Comparison of ENCODE assay signal across 1 cellular context in the genomic region with DNA sequence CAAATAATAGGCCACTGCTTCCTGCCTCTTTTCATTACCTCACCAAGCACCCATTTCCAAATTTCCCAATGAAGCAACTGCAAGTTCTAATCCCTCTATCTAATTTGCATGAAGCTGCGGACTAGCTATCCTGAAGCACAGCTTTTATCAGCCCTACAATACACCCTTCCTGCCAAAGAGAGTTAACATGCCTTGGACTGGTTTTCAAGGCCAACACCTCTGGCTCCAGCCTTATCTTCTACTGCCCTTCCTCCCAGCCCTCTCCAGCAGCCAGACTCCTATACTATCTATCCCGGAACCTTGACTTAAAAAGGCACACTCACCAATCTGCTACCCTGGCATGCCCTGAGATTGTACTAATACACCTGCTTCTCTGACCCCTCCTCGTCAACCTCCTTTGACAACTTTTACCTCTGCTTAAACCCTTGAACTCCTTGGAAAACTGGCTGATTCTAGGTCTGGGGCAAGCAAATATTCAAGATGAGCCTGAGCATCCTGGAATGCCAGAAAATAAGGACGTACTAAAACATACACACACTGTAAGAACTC.
TF ChIP-seq lines count a peak whose summit lies in the region.

No MANE protein-coding gene starts in this region.

TF ChIP-seq in GM23338, 12 proteins besides CTCF, POLR2A, EP300 and RAD21 (continued from another document):
- TF ChIP-seq, protein P1, sequence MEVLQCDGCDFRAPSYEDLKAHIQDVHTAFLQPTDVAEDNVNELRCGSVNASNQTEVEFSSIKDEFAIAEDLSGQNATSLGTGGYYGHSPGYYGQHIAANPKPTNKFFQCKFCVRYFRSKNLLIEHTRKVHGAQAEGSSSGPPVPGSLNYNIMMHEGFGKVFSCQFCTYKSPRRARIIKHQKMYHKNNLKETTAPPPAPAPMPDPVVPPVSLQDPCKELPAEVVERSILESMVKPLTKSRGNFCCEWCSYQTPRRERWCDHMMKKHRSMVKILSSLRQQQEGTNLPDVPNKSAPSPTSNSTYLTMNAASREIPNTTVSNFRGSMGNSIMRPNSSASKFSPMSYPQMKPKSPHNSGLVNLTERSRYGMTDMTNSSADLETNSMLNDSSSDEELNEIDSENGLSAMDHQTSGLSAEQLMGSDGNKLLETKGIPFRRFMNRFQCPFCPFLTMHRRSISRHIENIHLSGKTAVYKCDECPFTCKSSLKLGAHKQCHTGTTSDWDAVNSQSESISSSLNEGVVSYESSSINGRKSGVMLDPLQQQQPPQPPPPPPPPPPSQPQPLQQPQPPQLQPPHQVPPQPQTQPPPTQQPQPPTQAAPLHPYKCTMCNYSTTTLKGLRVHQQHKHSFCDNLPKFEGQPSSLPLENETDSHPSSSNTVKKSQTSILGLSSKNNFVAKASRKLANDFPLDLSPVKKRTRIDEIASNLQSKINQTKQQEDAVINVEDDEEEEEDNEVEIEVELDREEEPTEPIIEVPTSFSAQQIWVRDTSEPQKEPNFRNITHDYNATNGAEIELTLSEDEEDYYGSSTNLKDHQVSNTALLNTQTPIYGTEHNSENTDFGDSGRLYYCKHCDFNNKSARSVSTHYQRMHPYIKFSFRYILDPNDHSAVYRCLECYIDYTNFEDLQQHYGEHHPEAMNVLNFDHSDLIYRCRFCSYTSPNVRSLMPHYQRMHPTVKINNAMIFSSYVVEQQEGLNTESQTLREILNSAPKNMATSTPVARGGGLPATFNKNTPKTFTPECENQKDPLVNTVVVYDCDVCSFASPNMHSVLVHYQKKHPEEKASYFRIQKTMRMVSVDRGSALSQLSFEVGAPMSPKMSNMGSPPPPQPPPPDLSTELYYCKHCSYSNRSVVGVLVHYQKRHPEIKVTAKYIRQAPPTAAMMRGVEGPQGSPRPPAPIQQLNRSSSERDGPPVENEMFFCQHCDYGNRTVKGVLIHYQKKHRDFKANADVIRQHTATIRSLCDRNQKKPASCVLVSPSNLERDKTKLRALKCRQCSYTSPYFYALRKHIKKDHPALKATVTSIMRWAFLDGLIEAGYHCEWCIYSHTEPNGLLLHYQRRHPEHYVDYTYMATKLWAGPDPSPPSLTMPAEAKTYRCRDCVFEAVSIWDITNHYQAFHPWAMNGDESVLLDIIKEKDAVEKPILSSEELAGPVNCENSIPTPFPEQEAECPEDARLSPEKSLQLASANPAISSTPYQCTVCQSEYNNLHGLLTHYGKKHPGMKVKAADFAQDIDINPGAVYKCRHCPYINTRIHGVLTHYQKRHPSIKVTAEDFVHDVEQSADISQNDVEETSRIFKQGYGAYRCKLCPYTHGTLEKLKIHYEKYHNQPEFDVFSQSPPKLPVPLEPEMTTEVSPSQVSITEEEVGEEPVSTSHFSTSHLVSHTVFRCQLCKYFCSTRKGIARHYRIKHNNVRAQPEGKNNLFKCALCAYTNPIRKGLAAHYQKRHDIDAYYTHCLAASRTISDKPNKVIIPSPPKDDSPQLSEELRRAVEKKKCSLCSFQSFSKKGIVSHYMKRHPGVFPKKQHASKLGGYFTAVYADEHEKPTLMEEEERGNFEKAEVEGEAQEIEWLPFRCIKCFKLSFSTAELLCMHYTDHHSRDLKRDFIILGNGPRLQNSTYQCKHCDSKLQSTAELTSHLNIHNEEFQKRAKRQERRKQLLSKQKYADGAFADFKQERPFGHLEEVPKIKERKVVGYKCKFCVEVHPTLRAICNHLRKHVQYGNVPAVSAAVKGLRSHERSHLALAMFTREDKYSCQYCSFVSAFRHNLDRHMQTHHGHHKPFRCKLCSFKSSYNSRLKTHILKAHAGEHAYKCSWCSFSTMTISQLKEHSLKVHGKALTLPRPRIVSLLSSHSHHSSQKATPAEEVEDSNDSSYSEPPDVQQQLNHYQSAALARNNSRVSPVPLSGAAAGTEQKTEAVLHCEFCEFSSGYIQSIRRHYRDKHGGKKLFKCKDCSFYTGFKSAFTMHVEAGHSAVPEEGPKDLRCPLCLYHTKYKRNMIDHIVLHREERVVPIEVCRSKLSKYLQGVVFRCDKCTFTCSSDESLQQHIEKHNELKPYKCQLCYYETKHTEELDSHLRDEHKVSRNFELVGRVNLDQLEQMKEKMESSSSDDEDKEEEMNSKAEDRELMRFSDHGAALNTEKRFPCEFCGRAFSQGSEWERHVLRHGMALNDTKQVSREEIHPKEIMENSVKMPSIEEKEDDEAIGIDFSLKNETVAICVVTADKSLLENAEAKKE (CRISPR knock-in tag; IDR thresholded peaks at IDR 0.05): no peak
- TF ChIP-seq ETS1 (IDR thresholded peaks at IDR 0.05) (no peak), CREB1 (CRISPR knock-in tag; IDR thresholded peaks at IDR 0.05; ENCODE audit: low read depth) (no peak), EZH2 (IDR thresholded peaks at IDR 0.05; ENCODE audit: low read depth, unreplicated experiment) (no peak), ZNF331 (CRISPR knock-in tag; IDR thresholded peaks at IDR 0.05; ENCODE audit: low read depth) (no peak), REST (IDR thresholded peaks at IDR 0.05; ENCODE audit: unreplicated experiment) (no peak), EZH2phosphoT487 (IDR thresholded peaks at IDR 0.05; ENCODE audit: unreplicated experiment) (no peak), JUNB (IDR thresholded peaks at IDR 0.05; ENCODE audit: unreplicated experiment) (no peak)
